ENCODE assay signal across 29 cellular contexts in genomic region chr14:39483682-39484081, GRCh38.
"Had no signal": no experiment of that assay in that cellular context is flagged by ENCODE, and none has a peak within 500 bp of the region (broad histone marks: within the 10 kb centered on the region; RNA-seq: fewer than 3 reads in every experiment).

No MANE protein-coding gene starts in this region.

- H3K36me3 ChIP-seq: stomach, suprapubic skin, thoracic aorta, thyroid gland, tibial artery, tibial nerve, transverse colon, upper lobe of left lung, upper lobe of right lung, uterus, vagina had no signal

- H3K4me3 ChIP-seq: stomach, suprapubic skin, testis, thoracic aorta, thyroid gland, tibial artery, tibial nerve, transverse colon, upper lobe of left lung, upper lobe of right lung, uterus, vagina had no signal

- H3K36me3 Mint-ChIP-seq: stimulated activated effector memory CD8-positive, alpha-beta T cell treated with anti-CD3 and anti-CD28 coated beads, Interleukin-12 subunit alpha, Interleukin-12 subunit beta, amount 100 ng/mL, for 72 hours; type B pancreatic cell had no signal

- DNase-seq: stimulated activated CD4-positive, alpha-beta T cell treated with anti-CD3 and anti-CD28 coated beads, Interleukin-2, amount 100 ng/mL, for 48 hours; stimulated activated CD4-positive, alpha-beta T cell treated with anti-CD3 and anti-CD28 coated beads, Interleukin-4, amount 100 ng/mL, for 1 hour; stimulated activated CD4-positive, alpha-beta T cell treated with anti-CD3 and anti-CD28 coated beads, Interleukin-4, amount 100 ng/mL, for 24 hours; stimulated activated CD4-positive, alpha-beta T cell treated with anti-CD3 and anti-CD28 coated beads, Interleukin-4, amount 100 ng/mL, for 4 hours; stimulated activated CD8-positive, alpha-beta memory T cell treated with anti-CD3 and anti-CD28 coated beads, Interleukin-4, amount 100 ng/mL, for 48 hours; stimulated activated naive B cell treated with anti-CD40 and anti-IgM and Interleukin-4, amounts not matched to agents 10 μg/mL and 1 μg/mL and 100 μg/mL, for 72 hours; stimulated activated naive CD4-positive, alpha-beta T cell; stimulated activated naive CD4-positive, alpha-beta T cell treated with Interleukin-2 at 50 U/mL for 16 hours; stimulated activated naive CD8-positive, alpha-beta T cell treated with anti-CD3 and anti-CD28 coated beads, Interleukin-15, amount 100 ng/mL, for 72 hours; stimulated activated naive CD8-positive, alpha-beta T cell treated with anti-CD3 and anti-CD28 coated beads, Interleukin-15, Interleukin-2, amounts not matched to agents 100 U/mL and 50 U/mL, for 24 hours; stomach; substantia nigra; testis; thyroid gland; tibial artery; transverse colon; trophoblast cell; upper lobe of left lung; upper lobe of right lung; uterus had no signal

- H3K27ac Mint-ChIP-seq: stimulated activated effector memory CD8-positive, alpha-beta T cell treated with anti-CD3 and anti-CD28 coated beads, Interleukin-12 subunit alpha, Interleukin-12 subunit beta, amount 100 ng/mL, for 72 hours; stimulated activated memory B cell treated with anti-CD40 and anti-IgM and Interleukin-4, amounts not matched to agents 10 μg/mL and 1 μg/mL and 100 μg/mL, for 72 hours; stimulated activated naive B cell treated with anti-CD40 and anti-IgM and Interleukin-4, amounts not matched to agents 10 μg/mL and 1 μg/mL and 100 μg/mL, for 72 hours; stimulated activated naive CD8-positive, alpha-beta T cell treated with anti-CD3 and anti-CD28 coated beads, Interleukin-15, amount 100 ng/mL, for 72 hours; stimulated activated naive CD8-positive, alpha-beta T cell treated with anti-CD3 and anti-CD28 coated beads, Interleukin-15, Interleukin-2, amounts not matched to agents 100 ng/mL and 50 ng/mL, for 24 hours; type B pancreatic cell had no signal

- H3K9me3 ChIP-seq: stomach, suprapubic skin, testis, thoracic aorta, thyroid gland, tibial artery, tibial nerve, transverse colon, upper lobe of left lung, upper lobe of right lung, uterus, vagina had no signal

- H3K27ac ChIP-seq: stomach, suprapubic skin, testis, thoracic aorta, thyroid gland, tibial artery, tibial nerve, transverse colon, upper lobe of left lung, upper lobe of right lung, uterus, vagina had no signal

- H3K4me1 ChIP-seq: stomach, suprapubic skin, testis, thyroid gland, tibial artery, tibial nerve, transverse colon, upper lobe of left lung, upper lobe of right lung, uterus, vagina had no signal

- H3K27me3 ChIP-seq: stomach, suprapubic skin, testis, thyroid gland, tibial artery, tibial nerve, transverse colon, upper lobe of left lung, upper lobe of right lung, uterus, vagina had no signal

- H3K27me3 Mint-ChIP-seq: stimulated activated memory B cell treated with anti-CD40 and anti-IgM and Interleukin-4, amounts not matched to agents 10 μg/mL and 1 μg/mL and 100 μg/mL, for 72 hours; stimulated activated naive B cell treated with anti-CD40 and anti-IgM and Interleukin-4, amounts not matched to agents 10 μg/mL and 1 μg/mL and 100 μg/mL, for 72 hours; stimulated activated naive CD8-positive, alpha-beta T cell treated with anti-CD3 and anti-CD28 coated beads, Interleukin-15, amount 100 ng/mL, for 72 hours; stimulated activated naive CD8-positive, alpha-beta T cell treated with anti-CD3 and anti-CD28 coated beads, Interleukin-15, Interleukin-2, amounts not matched to agents 100 ng/mL and 50 ng/mL, for 24 hours; type B pancreatic cell had no signal

- ATAC-seq: stimulated activated effector memory CD8-positive, alpha-beta T cell treated with anti-CD3 and anti-CD28 coated beads, Interleukin-12 subunit alpha, Interleukin-12 subunit beta, amount 100 ng/mL, for 72 hours; stimulated activated memory B cell treated with anti-CD40 and anti-IgM and Interleukin-4, amounts not matched to agents 10 μg/mL and 1 μg/mL and 100 μg/mL, for 72 hours; stimulated activated naive B cell treated with anti-CD40 and anti-IgM and Interleukin-4, amounts not matched to agents 10 μg/mL and 1 μg/mL and 100 μg/mL, for 72 hours; stimulated activated naive CD8-positive, alpha-beta T cell treated with anti-CD3 and anti-CD28 coated beads, Interleukin-15, amount 100 ng/mL, for 72 hours; stimulated activated naive CD8-positive, alpha-beta T cell treated with anti-CD3 and anti-CD28 coated beads, Interleukin-15, Interleukin-2, amounts not matched to agents 100 U/mL and 50 U/mL, for 24 hours; upper lobe of right lung had no signal

- H3K4me3 Mint-ChIP-seq: stimulated activated effector memory CD8-positive, alpha-beta T cell treated with anti-CD3 and anti-CD28 coated beads, Interleukin-12 subunit alpha, Interleukin-12 subunit beta, amount 100 ng/mL, for 72 hours; stimulated activated memory B cell treated with anti-CD40 and anti-IgM and Interleukin-4, amounts not matched to agents 10 μg/mL and 1 μg/mL and 100 μg/mL, for 72 hours; stimulated activated naive B cell treated with anti-CD40 and anti-IgM and Interleukin-4, amounts not matched to agents 10 μg/mL and 1 μg/mL and 100 μg/mL, for 72 hours; stimulated activated naive CD8-positive, alpha-beta T cell treated with anti-CD3 and anti-CD28 coated beads, Interleukin-15, amount 100 ng/mL, for 72 hours; stimulated activated naive CD8-positive, alpha-beta T cell treated with anti-CD3 and anti-CD28 coated beads, Interleukin-15, Interleukin-2, amounts not matched to agents 100 ng/mL and 50 ng/mL, for 24 hours; type B pancreatic cell had no signal

- H3K4me1 Mint-ChIP-seq: stimulated activated effector memory CD8-positive, alpha-beta T cell treated with anti-CD3 and anti-CD28 coated beads, Interleukin-12 subunit alpha, Interleukin-12 subunit beta, amount 100 ng/mL, for 72 hours; stimulated activated memory B cell treated with anti-CD40 and anti-IgM and Interleukin-4, amounts not matched to agents 10 μg/mL and 1 μg/mL and 100 μg/mL, for 72 hours; stimulated activated naive B cell treated with anti-CD40 and anti-IgM and Interleukin-4, amounts not matched to agents 10 μg/mL and 1 μg/mL and 100 μg/mL, for 72 hours; stimulated activated naive CD8-positive, alpha-beta T cell treated with anti-CD3 and anti-CD28 coated beads, Interleukin-15, amount 100 ng/mL, for 72 hours had no signal

- FAIRE-seq: urothelium cell line had no signal

- H3K9me3 Mint-ChIP-seq: stimulated activated effector memory CD8-positive, alpha-beta T cell treated with anti-CD3 and anti-CD28 coated beads, Interleukin-12 subunit alpha, Interleukin-12 subunit beta, amount 100 ng/mL, for 72 hours; stimulated activated memory B cell treated with anti-CD40 and anti-IgM and Interleukin-4, amounts not matched to agents 10 μg/mL and 1 μg/mL and 100 μg/mL, for 72 hours; stimulated activated naive B cell treated with anti-CD40 and anti-IgM and Interleukin-4, amounts not matched to agents 10 μg/mL and 1 μg/mL and 100 μg/mL, for 72 hours; stimulated activated naive CD8-positive, alpha-beta T cell treated with anti-CD3 and anti-CD28 coated beads, Interleukin-15, amount 100 ng/mL, for 72 hours; stimulated activated naive CD8-positive, alpha-beta T cell treated with anti-CD3 and anti-CD28 coated beads, Interleukin-15, Interleukin-2, amounts not matched to agents 100 ng/mL and 50 ng/mL, for 24 hours; type B pancreatic cell had no signal
